Comparison of ENCODE assay signal across 17 cellular contexts in the genomic region with DNA sequence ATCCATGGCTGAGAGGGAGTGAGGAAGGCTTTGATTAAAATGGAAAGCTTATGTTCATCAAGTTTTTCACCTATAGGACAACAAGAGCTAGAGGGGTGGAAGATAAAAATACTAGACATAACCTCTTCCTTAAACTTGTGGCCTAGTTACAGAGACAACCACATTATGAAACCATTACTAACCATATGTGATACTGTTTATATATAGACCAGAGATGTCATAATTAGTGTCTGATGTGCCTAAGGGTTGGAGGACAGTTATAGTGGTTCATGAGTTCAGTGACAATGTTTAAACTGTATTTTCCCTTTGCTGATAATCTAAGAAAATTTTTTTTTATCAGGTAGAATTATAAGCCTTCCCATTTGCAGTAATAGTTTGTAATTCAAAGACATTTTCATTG. TPM values are rescaled to one million over a fixed set of nuclear protein-coding genes. Genes with fewer than 3 reads are reported as not detected.
A peak's percentile ranks its signal among the peaks of the same experiment; 100 is the strongest.
DNase-seq lines count a peak whose midpoint lies in the region; ATAC-seq and TF ChIP-seq lines count a peak whose summit lies in the region.
"Had no signal": no experiment of that assay in that cellular context is flagged by ENCODE, and none has a peak within 500 bp of the region (broad histone marks: within the 10 kb centered on the region; RNA-seq: fewer than 3 reads in every experiment).

No MANE protein-coding gene starts in this region.

- H3K4me3 Mint-ChIP-seq in activated CD8-positive, alpha-beta memory T cell treated with anti-CD3 and anti-CD28 coated beads, Interleukin-2, amount 10 ng/mL, durations not matched to agents 7 days and 5 days = no peak overlapping the region
- no peak overlapping the region for H3K4me3 Mint-ChIP-seq in stimulated activated naive B cell treated with anti-CD40 and anti-IgM and Interleukin-4, amounts not matched to agents 10 μg/mL and 1 μg/mL and 100 μg/mL, for 72 hours
- no peak overlapping the region for H3K4me3 Mint-ChIP-seq in activated CD4-positive, alpha-beta T cell treated with anti-CD3 and anti-CD28 coated beads, Interleukin-2, amount 10 ng/mL, durations not matched to agents 24 days and 14 days
- H3K4me3 Mint-ChIP-seq: activated naive CD4-positive, alpha-beta T cell treated with anti-CD3 and anti-CD28 coated beads, Interleukin-2, amount 50 U/mL, for 24 hours; neural crest cell had no signal

- no peaks in the 10 kb centered on the region for H3K27me3 Mint-ChIP-seq in activated CD8-positive, alpha-beta memory T cell treated with anti-CD3 and anti-CD28 coated beads, Interleukin-2, amount 10 ng/mL, durations not matched to agents 7 days and 5 days
- H3K27me3 Mint-ChIP-seq in stimulated activated naive B cell treated with anti-CD40 and anti-IgM and Interleukin-4, amounts not matched to agents 10 μg/mL and 1 μg/mL and 100 μg/mL, for 72 hours = no peaks in the 10 kb centered on the region
- H3K27me3 Mint-ChIP-seq in activated CD4-positive, alpha-beta T cell treated with anti-CD3 and anti-CD28 coated beads, Interleukin-2, amount 10 ng/mL, durations not matched to agents 24 days and 14 days = peaks cover 6% of the 10 kb centered on the region

- DNase-seq in activated CD8-positive, alpha-beta memory T cell treated with anti-CD3 and anti-CD28 coated beads, Interleukin-2, amount 10 ng/mL, durations not matched to agents 7 days and 5 days = no peak
- no peak for DNase-seq in activated CD8-positive, alpha-beta memory T cell treated with anti-CD3 and anti-CD28 coated beads for 24 hours
- DNase-seq in stimulated activated naive B cell treated with anti-CD40 and anti-IgM and Interleukin-4, amounts not matched to agents 10 μg/mL and 1 μg/mL and 100 μg/mL, for 72 hours = no peak
- DNase-seq in activated CD4-positive, alpha-beta T cell treated with anti-CD3 and anti-CD28 coated beads, Interleukin-2, amount 10 ng/mL, durations not matched to agents 24 days and 14 days = no peak
- no peak for DNase-seq in tibial artery
- no peak for DNase-seq in NCI-H1105 (lab: John Stamatoyannopoulos, UW)
- DNase-seq: 8988T; activated CD4-positive, alpha-beta T cell treated with anti-CD3 and anti-CD28 coated beads for 1 hour; effector memory CD4-positive, alpha-beta T cell; NCI-H187 treated with DMSO at 0.1 percent for 48 hours; stimulated activated CD4-positive, alpha-beta T cell treated with anti-CD3 and anti-CD28 coated beads, Interleukin-4, amount 100 ng/mL, for 4 hours; upper lobe of right lung had no signal

- H3K4me1 Mint-ChIP-seq in activated CD8-positive, alpha-beta memory T cell treated with anti-CD3 and anti-CD28 coated beads, Interleukin-2, amount 10 ng/mL, durations not matched to agents 7 days and 5 days = peaks cover 11% of the 10 kb centered on the region
- H3K4me1 Mint-ChIP-seq in stimulated activated naive B cell treated with anti-CD40 and anti-IgM and Interleukin-4, amounts not matched to agents 10 μg/mL and 1 μg/mL and 100 μg/mL, for 72 hours = peaks cover 9 to 18% of the 10 kb centered on the region in 2 donors
- H3K4me1 Mint-ChIP-seq in activated CD4-positive, alpha-beta T cell treated with anti-CD3 and anti-CD28 coated beads, Interleukin-2, amount 10 ng/mL, durations not matched to agents 24 days and 14 days = no peaks in the 10 kb centered on the region
- H3K4me1 Mint-ChIP-seq: activated naive CD4-positive, alpha-beta T cell treated with anti-CD3 and anti-CD28 coated beads, Interleukin-2, amount 50 U/mL, for 24 hours had no signal

- H3K4me1 ChIP-seq in tibial artery = peaks cover 0 to 84% (median 18%) of the 10 kb centered on the region in 4 donors
- H3K4me1 ChIP-seq: upper lobe of right lung had no signal

- no peak overlapping the region for H3K4me3 ChIP-seq in tibial artery
- H3K4me3 ChIP-seq: upper lobe of right lung had no signal

- intact Hi-C loops in activated CD4-positive, alpha-beta T cell treated with anti-CD3 and anti-CD28 coated beads, Interleukin-2, amount 10 ng/mL, durations not matched to agents 24 days and 14 days (cut with micrococcal nuclease) = no loop called here
- intact Hi-C loops in tibial artery (cut with DNase I; ENCODE audit: low total_unique reads) = no loop called here

- H3K9me3 ChIP-seq in tibial artery = peaks cover 0 to 14% (median 0%) of the 10 kb centered on the region in 3 donors

- peaks cover 13 to 29% (median 14%) of the 10 kb centered on the region in 3 donors for H3K36me3 ChIP-seq in tibial artery

- peak overlapping the region in 1 of 2 donors; percentile 45 for H3K27ac ChIP-seq in tibial artery
- H3K27ac ChIP-seq: upper lobe of right lung had no signal

- ATAC-seq in activated CD8-positive, alpha-beta memory T cell treated with anti-CD3 and anti-CD28 coated beads, Interleukin-2, amount 10 ng/mL, durations not matched to agents 7 days and 5 days = peak; percentile 39
- peak; percentile 88 for ATAC-seq in HG02610 (IDR thresholded peaks at IDR 0.05; ENCODE audit: unreplicated experiment)
- ATAC-seq in HG03457 (IDR thresholded peaks at IDR 0.05; ENCODE audit: unreplicated experiment) = peak; percentile 96
- ATAC-seq in stimulated activated naive B cell treated with anti-CD40 and anti-IgM and Interleukin-4, amounts not matched to agents 10 μg/mL and 1 μg/mL and 100 μg/mL, for 72 hours (replicated peaks) = peak; percentile 90 to 91
- ATAC-seq: upper lobe of right lung had no signal

- no peak overlapping the region for H3K27ac Mint-ChIP-seq in activated CD8-positive, alpha-beta memory T cell treated with anti-CD3 and anti-CD28 coated beads, Interleukin-2, amount 10 ng/mL, durations not matched to agents 7 days and 5 days
- no peak overlapping the region for H3K27ac Mint-ChIP-seq in stimulated activated naive B cell treated with anti-CD40 and anti-IgM and Interleukin-4, amounts not matched to agents 10 μg/mL and 1 μg/mL and 100 μg/mL, for 72 hours
- no peak overlapping the region for H3K27ac Mint-ChIP-seq in activated CD4-positive, alpha-beta T cell treated with anti-CD3 and anti-CD28 coated beads, Interleukin-2, amount 10 ng/mL, durations not matched to agents 24 days and 14 days
- H3K27ac Mint-ChIP-seq: activated naive CD4-positive, alpha-beta T cell treated with anti-CD3 and anti-CD28 coated beads, Interleukin-2, amount 50 U/mL, for 24 hours had no signal

- H3K27me3 ChIP-seq in tibial artery = no peaks in the 10 kb centered on the region
- H3K27me3 ChIP-seq: upper lobe of right lung had no signal

- CTCF ChIA-PET in activated CD8-positive, alpha-beta memory T cell treated with anti-CD3 and anti-CD28 coated beads, Interleukin-2, amount 10 ng/mL, durations not matched to agents 7 days and 5 days (lab: Charles Lee) = interaction anchor here (1.1 kb wide), 1 partner anchor 23 kb away, joined by 3 read pairs; no protein-coding TSS in a partner anchor

- peaks cover 1% of the 10 kb centered on the region for H3K36me3 Mint-ChIP-seq in activated CD8-positive, alpha-beta memory T cell treated with anti-CD3 and anti-CD28 coated beads, Interleukin-2, amount 10 ng/mL, durations not matched to agents 7 days and 5 days
- peaks cover 4 to 9% of the 10 kb centered on the region in 2 donors for H3K36me3 Mint-ChIP-seq in stimulated activated naive B cell treated with anti-CD40 and anti-IgM and Interleukin-4, amounts not matched to agents 10 μg/mL and 1 μg/mL and 100 μg/mL, for 72 hours
- no peaks in the 10 kb centered on the region for H3K36me3 Mint-ChIP-seq in activated CD4-positive, alpha-beta T cell treated with anti-CD3 and anti-CD28 coated beads, Interleukin-2, amount 10 ng/mL, durations not matched to agents 24 days and 14 days (ENCODE audit: low read depth)

- peaks cover 3% of the 10 kb centered on the region for H3K9me3 Mint-ChIP-seq in activated CD8-positive, alpha-beta memory T cell treated with anti-CD3 and anti-CD28 coated beads, Interleukin-2, amount 10 ng/mL, durations not matched to agents 7 days and 5 days (ENCODE audit: low read depth)
- peaks cover 0 to 6% of the 10 kb centered on the region in 2 donors for H3K9me3 Mint-ChIP-seq in stimulated activated naive B cell treated with anti-CD40 and anti-IgM and Interleukin-4, amounts not matched to agents 10 μg/mL and 1 μg/mL and 100 μg/mL, for 72 hours
- H3K9me3 Mint-ChIP-seq in activated CD4-positive, alpha-beta T cell treated with anti-CD3 and anti-CD28 coated beads, Interleukin-2, amount 10 ng/mL, durations not matched to agents 24 days and 14 days = no peaks in the 10 kb centered on the region

- TF ChIP-seq CTCF in tibial artery (IDR thresholded peaks at IDR 0.05) = no peak

RNA-seq across cellular contexts. Expression of a gene that starts 23.7 kb away (rescaled TPM):
- 1 to 10 TPM; 4.4 to 4.8 TPM for total RNA-seq in activated CD8-positive, alpha-beta memory T cell treated with anti-CD3 and anti-CD28 coated beads, Interleukin-2, amount 10 ng/mL, durations not matched to agents 7 days and 5 days
- total RNA-seq in activated CD4-positive, alpha-beta T cell treated with anti-CD3 and anti-CD28 coated beads, Interleukin-2, amount 10 ng/mL, durations not matched to agents 24 days and 14 days = 0.45 and 0.98 TPM in 2 replicates
- total RNA-seq: G401 had no signal

Comparison
In these comparisons a context has a peak if more than half of its experiments do, and no peak if none do; other contexts are left out.
1. ATAC-seq: peak in every context shown above with its lines; median percentile 96 in HG03457; 90 in stimulated activated naive B cell treated with anti-CD40 and anti-IgM and Interleukin-4, amounts not matched to agents 10 μg/mL and 1 μg/mL and 100 μg/mL, for 72 hours; 88 in HG02610; 39 in activated CD8-positive, alpha-beta memory T cell treated with anti-CD3 and anti-CD28 coated beads, Interleukin-2, amount 10 ng/mL, durations not matched to agents 7 days and 5 days.